In the genomic region with DNA sequence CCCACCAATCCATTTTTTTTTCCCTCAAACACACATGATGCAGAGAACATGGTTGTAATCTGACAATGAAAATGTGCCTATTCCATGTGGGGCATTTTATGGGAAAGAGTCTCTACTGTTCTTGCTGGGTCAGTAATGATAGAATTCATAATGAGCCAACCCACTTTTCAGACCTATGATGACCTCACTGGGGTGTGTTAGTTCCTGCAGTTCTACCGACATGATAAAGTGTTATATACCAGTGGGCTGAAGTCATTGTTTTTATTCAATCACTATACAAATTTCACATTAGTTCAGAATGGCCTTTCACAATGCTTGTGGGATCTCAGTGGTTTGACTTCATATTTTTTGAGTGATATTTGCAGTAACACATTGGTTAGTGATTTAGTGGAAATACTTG, we compare ENCODE assay signal across 1 cellular context.
A peak's percentile ranks its signal among the peaks of the same experiment; 100 is the strongest.
TF ChIP-seq lines count a peak whose summit lies in the region.

No MANE protein-coding gene starts in this region.

TF ChIP-seq in HEK293, 187 proteins besides CTCF, POLR2A, EP300 and RAD21 (continued from another document):
- TF ChIP-seq, protein P1, sequence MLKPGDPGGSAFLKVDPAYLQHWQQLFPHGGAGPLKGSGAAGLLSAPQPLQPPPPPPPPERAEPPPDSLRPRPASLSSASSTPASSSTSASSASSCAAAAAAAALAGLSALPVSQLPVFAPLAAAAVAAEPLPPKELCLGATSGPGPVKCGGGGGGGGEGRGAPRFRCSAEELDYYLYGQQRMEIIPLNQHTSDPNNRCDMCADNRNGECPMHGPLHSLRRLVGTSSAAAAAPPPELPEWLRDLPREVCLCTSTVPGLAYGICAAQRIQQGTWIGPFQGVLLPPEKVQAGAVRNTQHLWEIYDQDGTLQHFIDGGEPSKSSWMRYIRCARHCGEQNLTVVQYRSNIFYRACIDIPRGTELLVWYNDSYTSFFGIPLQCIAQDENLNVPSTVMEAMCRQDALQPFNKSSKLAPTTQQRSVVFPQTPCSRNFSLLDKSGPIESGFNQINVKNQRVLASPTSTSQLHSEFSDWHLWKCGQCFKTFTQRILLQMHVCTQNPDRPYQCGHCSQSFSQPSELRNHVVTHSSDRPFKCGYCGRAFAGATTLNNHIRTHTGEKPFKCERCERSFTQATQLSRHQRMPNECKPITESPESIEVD (tag by site-specific recombination; IDR thresholded peaks at IDR 0.05), result peak; percentile 30; the same call in 1 of the 2 replicates
- TF ChIP-seq KLF8 (tag by site-specific recombination; IDR thresholded peaks at IDR 0.05) (no peak), ZNF560 (tag by site-specific recombination; IDR thresholded peaks at IDR 0.05; ENCODE audit: borderline replicate concordance) (no peak)
